In the genomic region with DNA sequence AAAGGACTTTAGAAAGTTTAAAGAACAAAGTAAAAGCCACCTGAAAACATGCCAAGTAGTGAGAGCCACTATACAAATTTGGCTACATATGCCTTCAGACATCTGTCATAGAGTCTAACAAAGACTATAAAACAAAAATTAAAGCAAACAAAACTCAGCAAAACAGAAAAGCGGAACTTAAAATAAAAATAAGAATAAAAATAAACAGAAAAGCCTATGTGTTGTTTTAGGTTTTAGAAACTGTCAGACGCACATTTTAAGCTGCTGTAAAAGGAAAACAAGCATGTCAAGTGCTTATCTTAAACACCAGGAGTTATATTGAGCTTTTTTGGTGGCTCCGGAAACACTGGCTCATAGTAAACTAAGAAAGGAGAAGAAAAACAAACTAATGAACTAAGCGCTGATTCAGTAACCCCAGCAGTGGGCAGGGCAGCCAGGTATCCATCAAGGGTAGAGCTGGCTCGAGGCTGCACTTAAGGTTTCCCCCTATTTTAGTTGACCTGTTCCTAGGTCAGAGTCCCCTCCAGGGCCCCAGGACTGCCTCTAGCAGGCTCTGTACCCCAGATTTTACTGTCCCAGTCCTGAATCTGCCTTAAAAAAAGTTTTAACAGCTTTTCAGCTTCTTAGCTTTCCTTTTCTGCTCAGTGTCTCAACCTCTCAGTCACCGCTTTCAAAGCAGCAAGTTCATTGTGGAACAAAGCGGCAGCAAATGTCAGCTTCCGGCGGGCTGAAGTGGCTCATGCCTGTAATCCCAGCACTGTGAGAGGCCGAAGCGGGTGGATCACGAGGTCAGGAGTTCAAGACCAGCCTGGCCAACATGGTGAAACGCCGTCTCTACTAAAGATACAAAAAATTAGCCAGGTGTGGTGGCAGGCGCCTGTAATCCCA, we compare ENCODE assay signal across 8 cellular contexts. TPM values are rescaled to one million over a fixed set of nuclear protein-coding genes. Genes with fewer than 3 reads are reported as not detected.
DNase-seq lines count a peak whose midpoint lies in the region; ATAC-seq and TF ChIP-seq lines count a peak whose summit lies in the region.

No MANE protein-coding gene starts in this region.

- ATAC-seq in HG03378 (IDR thresholded peaks at IDR 0.05; ENCODE audit: unreplicated experiment): peak; percentile 71

- DNase-seq in AG04450 (ENCODE audit: low read depth, low spot score) (no peak), fibroblast of the aortic adventitia (ENCODE audit: low read depth) (peak; percentile 51), dedifferentiated amniotic fluid mesenchymal stem cell (ENCODE audit: extremely low spot score) (no peak), Caco-2 (no peak)
- DNase-seq in activated CD4-positive, alpha-beta T cell treated with anti-CD3 and anti-CD28 coated beads, Interleukin-2, amount 50 U/mL, for 48 hours: peak; percentile 34 to 45
- DNase-seq in stimulated activated CD8-positive, alpha-beta memory T cell treated with anti-CD3 and anti-CD28 coated beads, Interleukin-4, amount 100 ng/mL, for 48 hours: peak; percentile 57

- H3K27me3 ChIP-seq in AG04450 (ENCODE audit: control insufficient read depth, insufficient read depth, low read length) (no peaks in the 10 kb centered on the region), Caco-2 (replicated peaks; ENCODE audit: control insufficient read depth, insufficient read depth, low read length) (no peaks in the 10 kb centered on the region)

- peak overlapping the region; percentile 29; the same call in 1 of the 2 replicates for H3K4me3 ChIP-seq in AG04450 (ENCODE audit: low read depth, low read length)
- peak overlapping the region; percentile 31 for H3K4me3 ChIP-seq in fibroblast of the aortic adventitia (ENCODE audit: low read depth, low read length)
- no peak overlapping the region for H3K4me3 ChIP-seq in Caco-2 (ENCODE audit: low read depth, low read length)

- H3K4me1 ChIP-seq in Caco-2: no peaks in the 10 kb centered on the region

- no peaks in the 10 kb centered on the region for H3K9me3 Mint-ChIP-seq in Caco-2 (ENCODE audit: unreplicated experiment)

- H3K4me3 Mint-ChIP-seq in Caco-2 (ENCODE audit: unreplicated experiment): no peak overlapping the region

- H3K4me1 Mint-ChIP-seq in Caco-2 (ENCODE audit: low read depth, unreplicated experiment): no peaks in the 10 kb centered on the region

- H3K36me3 Mint-ChIP-seq in Caco-2 (ENCODE audit: insufficient read depth, unreplicated experiment): no peaks in the 10 kb centered on the region

- intact Hi-C loops in Caco-2 (cut with micrococcal nuclease; ENCODE audit: unreplicated experiment): no loop called here

- no TSS peak for BruUV-seq in Caco-2 (replicated peaks; lab: Mats Ljungman, UMichigan)

- TF ChIP-seq CTCF in AG04450 (IDR thresholded peaks at IDR 0.05; ENCODE audit: low read depth, low read length) (no peak), fibroblast of the aortic adventitia (IDR thresholded peaks at IDR 0.05; ENCODE audit: insufficient read depth, low read length) (no peak), Caco-2 (IDR thresholded peaks at IDR 0.05; ENCODE audit: insufficient read depth in 1 of 2, low read depth in 1 of 2, low read length in 1 of 2, severe bottlenecking in 1 of 2, unreplicated experiment in 1 of 2) (no peak)

- TF ChIP-seq POLR2A in GM19099 (IDR thresholded peaks at IDR 0.05; ENCODE audit: extremely low read depth, insufficient read length, low read depth): peak; percentile 42

- no peaks in the 10 kb centered on the region for H3K36me3 ChIP-seq in Caco-2 (ENCODE audit: control insufficient read depth, insufficient read depth, low read length)

- H3K27ac Mint-ChIP-seq in Caco-2 (ENCODE audit: unreplicated experiment): no peak overlapping the region

- POLR2A ChIA-PET in AG04450 (lab: Yijun Ruan, JAX) (interaction anchor here (0.5 to 1.2 kb wide), 4 partner anchors 10 to 984 kb away, joined by 3 to 7 read pairs (median 4); no protein-coding TSS in a partner anchor), Caco-2 (lab: Charles Lee) (no interaction called here)

- CTCF ChIA-PET in AG04450 (lab: Charles Lee) (interaction anchor here (1.3 to 2.6 kb wide), 3 partner anchors 9 to 29 kb away, joined by 4 to 15 read pairs (median 9); no protein-coding TSS in a partner anchor), Caco-2 (lab: Charles Lee) (interaction anchor here (0.5 to 1.4 kb wide), 2 partner anchors 11 to 12 kb away, joined by 3 to 7 read pairs; no protein-coding TSS in a partner anchor)

- no peak overlapping the region for H3K27ac ChIP-seq in AG04450 (ENCODE audit: low read depth, low read length)

- peaks cover 3% of the 10 kb centered on the region; the same call in 1 of the 2 replicates for H3K9me3 ChIP-seq in AG04450 (ENCODE audit: control insufficient read depth, insufficient read depth, low read length)
- H3K9me3 ChIP-seq in Caco-2: no peaks in the 10 kb centered on the region

- no peaks in the 10 kb centered on the region for H3K27me3 Mint-ChIP-seq in Caco-2 (ENCODE audit: insufficient read depth, unreplicated experiment)

RNA-seq across cellular contexts. Expression of a gene that starts 15.3 kb away (rescaled TPM):
- polyA plus RNA-seq in AG04450 (2011; rRNA removed): 16.3 and 18.1 TPM in 2 replicates
- 11.4 and 18.6 TPM in 2 replicates for polyA minus RNA-seq in AG04450 (2011; rRNA and poly(A)+ RNA removed)
- total RNA-seq in fibroblast of the aortic adventitia (ENCODE audit: low replicate concordance): 21.3 and 22.7 TPM in 2 replicates
- 12.1 and 12.9 TPM in 2 replicates for total RNA-seq in Caco-2 (2022)

RNA-seq across cellular contexts. Expression of a gene that starts 34.9 kb away (rescaled TPM):
- 36.2 and 48.2 TPM in 2 replicates for polyA plus RNA-seq in AG04450 (2011; rRNA removed)
- polyA minus RNA-seq in AG04450 (2011; rRNA and poly(A)+ RNA removed): 26.5 and 39.0 TPM in 2 replicates
- 58.1 and 89.3 TPM in 2 replicates for total RNA-seq in fibroblast of the aortic adventitia (ENCODE audit: low replicate concordance)
- total RNA-seq in Caco-2 (2022): 28.1 and 32.4 TPM in 2 replicates

Comparison
In these comparisons a context has a peak if more than half of its experiments do, and no peak if none do; other contexts are left out.
1. DNase-seq: peak in activated CD4-positive, alpha-beta T cell treated with anti-CD3 and anti-CD28 coated beads, Interleukin-2, amount 50 U/mL, for 48 hours (2 of 2), fibroblast of the aortic adventitia (single experiment) and stimulated activated CD8-positive, alpha-beta memory T cell treated with anti-CD3 and anti-CD28 coated beads, Interleukin-4, amount 100 ng/mL, for 48 hours (single experiment); none in AG04450 (single experiment), dedifferentiated amniotic fluid mesenchymal stem cell (single experiment) and Caco-2 (0 of 2).